8 cellular contexts compared by ENCODE assay signal in the genomic region with DNA sequence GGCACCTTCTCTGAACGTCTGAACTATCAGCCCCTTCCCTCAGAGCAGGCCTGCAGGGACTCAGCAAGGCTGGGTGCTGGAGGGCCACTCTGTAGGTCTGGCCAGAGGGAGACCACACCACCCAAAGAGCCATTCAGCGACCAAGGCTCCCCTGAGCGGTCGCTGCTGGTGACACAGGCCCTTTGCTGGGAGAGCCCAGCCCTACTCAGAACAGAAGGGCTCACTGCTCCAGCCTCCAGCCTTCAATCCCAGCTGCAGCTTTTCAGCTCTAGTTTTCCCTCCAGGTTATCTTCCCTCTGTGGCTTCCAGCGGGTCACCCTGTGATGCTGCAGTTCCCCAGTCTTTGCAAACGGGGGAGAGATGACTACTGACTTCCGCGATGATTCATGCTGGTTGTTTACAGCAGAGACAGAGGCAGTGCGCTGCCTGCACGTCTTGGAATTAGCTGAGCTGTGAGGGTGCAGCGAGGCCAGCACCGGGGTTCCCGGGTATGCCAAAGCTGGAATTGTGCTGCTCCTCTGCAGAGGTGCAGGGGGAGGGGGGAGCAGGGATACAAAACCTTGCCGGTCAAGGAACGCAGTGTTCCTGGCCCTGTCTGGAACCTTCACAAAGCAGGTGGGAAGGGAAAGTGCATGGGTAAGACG.
DNase-seq lines count a peak whose midpoint lies in the region; ATAC-seq, FAIRE-seq and TF ChIP-seq lines count a peak whose summit lies in the region.

No MANE protein-coding gene starts in this region.

- no peak overlapping the region for H2BK20ac ChIP-seq in H9 (ENCODE audit: low read depth, low read length, poor library complexity, severe bottlenecking)

- no TSS peak for BruUV-seq in K562 (replicated peaks; lab: Mats Ljungman, UMichigan)

- DNase-seq in H9 (peak; percentile 59), SHP77 (lab: John Stamatoyannopoulos, UW) (peak; percentile 68 to 70), K562 (ENCODE audit: extremely low read depth in 1 of 4, low spot score in 3 of 4) (peak; percentile 64 to 93 (median 80)), kidney epithelial cell (ENCODE audit: low read depth) (peak; percentile 34), GM19239 (ENCODE audit: insufficient read length, low spot score) (no peak), G401 (ENCODE audit: low spot score) (no peak)
- DNase-seq in stimulated activated CD4-positive, alpha-beta T cell treated with anti-CD3 and anti-CD28 coated beads, Interleukin-12 subunit alpha, Interleukin-12 subunit beta, amount 100 ng/mL, for 4 hours = peak; percentile 25

- H2BK12ac ChIP-seq in H9 (ENCODE audit: insufficient read length, low read depth, low read length) = no peak overlapping the region

- H3K27ac ChIP-seq in H9 (ENCODE audit: insufficient read length, low read depth, low read length) = no peak overlapping the region
- peak overlapping the region; percentile 74; the same call in 2 of the 3 replicates for H3K27ac ChIP-seq in K562 (ENCODE audit: extremely low read depth, low read depth, low read length)

- H3K4ac ChIP-seq in H9 (ENCODE audit: low read depth, low read length) = no peak overlapping the region

- no peak overlapping the region for H3K18ac ChIP-seq in H9 (ENCODE audit: insufficient read length, low read depth, low read length)

- WGBS in H9 (ENCODE audit: extremely low coverage, insufficient read length, low lambda C conversion rate) = no CpG with 5 or more reads among the region's 16 CpGs
- WGBS in K562 (ENCODE audit: insufficient coverage, low coverage, missing lambda C conversion rate) = 9% methylated on average over 16 of the region's 16 CpGs

- H3K9me3 Mint-ChIP-seq in H9 = peaks cover 2 to 5% of the 10 kb centered on the region in 2 experiments; a peak in 3 of 5 replicates

- H4K91ac ChIP-seq in H9 (ENCODE audit: insufficient read length, low read depth, low read length) = no peak overlapping the region

- peaks cover 29 to 31% of the 10 kb centered on the region in 2 experiments for H3K4me1 Mint-ChIP-seq in H9

- FAIRE-seq in K562 (lab: Jason Lieb, UNC) (peak; percentile 99), GM19239 (lab: Jason Lieb, UNC) (no peak)

- no peak overlapping the region for H2BK5ac ChIP-seq in H9 (ENCODE audit: insufficient read length, low read length)

- no peak overlapping the region for H2BK15ac ChIP-seq in H9 (ENCODE audit: low read depth, low read length)

- H4K5ac ChIP-seq in H9 (ENCODE audit: insufficient read length, low read depth, low read length) = no peak overlapping the region

- CTCF ChIA-PET in K562 (lab: Yijun Ruan, JAX; ENCODE audit: low intra/inter-chr PET ratio) = no interaction called here

- no peak overlapping the region for H3K56ac ChIP-seq in H9 (ENCODE audit: insufficient read length, low read depth, low read length)

- H3K27me3 Mint-ChIP-seq in H9 (ENCODE audit: low read depth) = peaks cover 2% of the 10 kb centered on the region

- H3K36me3 ChIP-seq in K562 (ENCODE audit: control insufficient read depth, insufficient read depth, low read length) (no peaks in the 10 kb centered on the region), kidney epithelial cell (ENCODE audit: control insufficient read depth, insufficient read depth, low read length) (no peaks in the 10 kb centered on the region)

- H4K20me1 ChIP-seq in H9 (ENCODE audit: control insufficient read depth, insufficient read depth, insufficient read length) (no peaks in the 10 kb centered on the region), K562 (replicated peaks; ENCODE audit: control insufficient read depth, insufficient read depth, low read length) (no peaks in the 10 kb centered on the region)

- no peaks in the 10 kb centered on the region; a peak in 1 of 7 replicates for H3K36me3 Mint-ChIP-seq in H9 (ENCODE audit: insufficient read depth in 1 of 3, low read depth in 3 of 3)

- TF ChIP-seq EP300 in K562 (IDR thresholded peaks at IDR 0.05; ENCODE audit: low read length) = peak; percentile 85

- H2AFZ ChIP-seq in H9 (ENCODE audit: low read length) = no peak overlapping the region
- H2AFZ ChIP-seq in K562 (ENCODE audit: low read depth, low read length) = peak overlapping the region; percentile 92

- peak overlapping the region in 1 of 3 experiments; percentile 51; a peak in 4 of 7 replicates for H3K27ac Mint-ChIP-seq in H9

- no peaks in the 10 kb centered on the region for H3K79me1 ChIP-seq in H9 (ENCODE audit: insufficient read depth, low read depth, low read length, poor library complexity, severe bottlenecking)

- H2BK120ac ChIP-seq in H9 (ENCODE audit: low read depth, low read length, poor library complexity, severe bottlenecking) = no peak overlapping the region

- H3K9me1 ChIP-seq in K562 (ENCODE audit: control insufficient read depth, insufficient read depth, low read length) = no peaks in the 10 kb centered on the region

- intact Hi-C loops in K562 (cut with micrococcal nuclease) = loop anchor here (5.0 to 10.0 kb wide), 2 partner anchors 73 to 195 kb away; no protein-coding TSS in a partner anchor

- H3K27me3 ChIP-seq in H9 (ENCODE audit: insufficient read depth, low read length) (no peaks in the 10 kb centered on the region), K562 (ENCODE audit: control insufficient read depth in 2 of 2, insufficient read depth in 2 of 2, low read length in 2 of 2) (no peaks in the 10 kb centered on the region), kidney epithelial cell (ENCODE audit: control insufficient read depth, insufficient read depth, low read length) (no peaks in the 10 kb centered on the region)

- no peak overlapping the region for H2AK5ac ChIP-seq in H9 (ENCODE audit: insufficient read length, low read length)

- H3K14ac ChIP-seq in H9 (ENCODE audit: insufficient read depth, low read length) = peak overlapping the region; percentile 44

- H3K4me3 ChIP-seq in K562 (no peak overlapping the region), kidney epithelial cell (ENCODE audit: low read depth, low read length) (no peak overlapping the region)

- 0 out of 5 replicates have a peak overlapping the region, but pooled peaks of 1 of the 2 experiments have one; percentile 29 for H3K4me3 Mint-ChIP-seq in H9

- H3K4me1 ChIP-seq in H9 (ENCODE audit: insufficient read depth, low read length) (no peaks in the 10 kb centered on the region), K562 (replicated peaks in 1 of 2; ENCODE audit: control insufficient read depth in 2 of 2, insufficient read depth in 2 of 2, low read length in 2 of 2) (peaks cover 37 to 38% of the 10 kb centered on the region in 2 experiments)

- no peak overlapping the region for H3K4me2 ChIP-seq in H9 (ENCODE audit: insufficient read depth, insufficient read length, low read length)
- H3K4me2 ChIP-seq in K562 (ENCODE audit: insufficient read depth, low read length) = peak overlapping the region; percentile 67

- TF ChIP-seq CTCF in H9 (conservative IDR thresholded peaks at IDR 0.05) (no peak), K562 (IDR thresholded peaks at IDR 0.05 in 2 of 3, conservative IDR thresholded peaks at IDR 0.05 in 1 of 3; ENCODE audit: insufficient read depth in 2 of 3, low read depth in 1 of 3, low read length in 3 of 3) (peak; percentile 30 to 49 (median 33); a peak in 4 of 6 replicates), kidney epithelial cell (IDR thresholded peaks at IDR 0.05; ENCODE audit: insufficient read depth, low read length, poor library complexity, severe bottlenecking) (no peak)

- no peak overlapping the region for H3T11ph ChIP-seq in H9 (ENCODE audit: low read length)

- H3K79me2 ChIP-seq in H9 (ENCODE audit: insufficient read depth, low read length) (no peaks in the 10 kb centered on the region), K562 (ENCODE audit: control insufficient read depth, insufficient read depth, low read length) (no peaks in the 10 kb centered on the region)

- no peaks in the 10 kb centered on the region for H3K9me3 ChIP-seq in H9 (ENCODE audit: control insufficient read depth, low read depth, low read length)
- H3K9me3 ChIP-seq in K562 (replicated peaks; ENCODE audit: control insufficient read depth, insufficient read depth, low read depth, low read length) = no peaks in the 10 kb centered on the region

- in situ Hi-C loops in K562 (cut with MboI) = no loop called here
- in situ Hi-C loops in G401 (cut with HindIII; ENCODE audit: low sequenced_read_pairs) = no loop called here

- H3K9ac ChIP-seq in H9 (ENCODE audit: extremely low read depth, insufficient read length, low read length) (no peak overlapping the region), K562 (ENCODE audit: insufficient read depth in 1 of 2, low read depth in 2 of 2, low read length in 2 of 2) (peak overlapping the region; percentile 57 to 72)

- no peak overlapping the region for H3K23ac ChIP-seq in H9 (ENCODE audit: insufficient read length, low read depth, low read length)

- TF ChIP-seq POLR2A in K562 (conservative IDR thresholded peaks at IDR 0.05) = peak; percentile 49
- TF ChIP-seq POLR2A in GM18505 (IDR thresholded peaks at IDR 0.05; ENCODE audit: borderline replicate concordance, extremely low read depth, insufficient read depth, insufficient read length) = no peak

- ATAC-seq in K562 (peak; percentile 95), GM18505 (IDR thresholded peaks at IDR 0.05; ENCODE audit: unreplicated experiment) (no peak)

- H3K23me2 ChIP-seq in H9 (ENCODE audit: insufficient read length, low read depth, low read length, poor library complexity, severe bottlenecking) = no peaks in the 10 kb centered on the region

- POLR2A ChIA-PET in K562 (lab: Yijun Ruan, JAX) = interaction anchor here (0.5 to 1.7 kb wide), 10 partner anchors 9 to 838 kb away, joined by 3 to 12 read pairs (median 4); no protein-coding TSS in a partner anchor

- TF ChIP-seq RAD21 in K562 (CRISPR knock-in tag; conservative IDR thresholded peaks at IDR 0.05 in 1 of 2, IDR thresholded peaks at IDR 0.05 in 1 of 2) = peak in 1 of 2 experiments; percentile 44; a peak in 3 of 4 replicates

- no peak overlapping the region for H4K8ac ChIP-seq in H9 (replicated peaks; ENCODE audit: insufficient read length, low read depth, low read length)

TF ChIP-seq in K562, 482 proteins besides CTCF, POLR2A, EP300 and RAD21 (continues in another document):
- TF ChIP-seq TBL1XR1 (IDR thresholded peaks at IDR 0.05; ENCODE audit: low read length in 2 of 2) (peak in 1 of 2 experiments; percentile 74; a peak in 2 of 4 replicates), KDM1A (IDR thresholded peaks at IDR 0.05) (peak; percentile 79 to 91), FOXJ3 (CRISPR knock-in tag; IDR thresholded peaks at IDR 0.05) (no peak), JUN (IDR thresholded peaks at IDR 0.05; ENCODE audit: borderline replicate concordance, low read depth, low read length) (peak; percentile 99), JUN (CRISPR knock-in tag; IDR thresholded peaks at IDR 0.05; ENCODE audit: borderline replicate concordance) (no peak), NBN (IDR thresholded peaks at IDR 0.05; ENCODE audit: low read depth) (peak; percentile 88), ZNF717 (CRISPR knock-in tag; IDR thresholded peaks at IDR 0.05) (no peak), ARNT (IDR thresholded peaks at IDR 0.05) (0 out of 4 replicates have a peak, but pooled peaks of 1 of the 2 experiments have one; percentile 67), NR2C1 (IDR thresholded peaks at IDR 0.05) (no peak), NR2C1 (tag; IDR thresholded peaks at IDR 0.05) (peak; percentile 63), FOXK2 (conservative IDR thresholded peaks at IDR 0.05 in 1 of 2, IDR thresholded peaks at IDR 0.05 in 1 of 2; ENCODE audit: low read depth in 2 of 2) (peak; percentile 98 to 99), SUPT5H (IDR thresholded peaks at IDR 0.05) (0 out of 2 replicates have a peak, but pooled peaks have one; percentile 21)

Comparison
In these comparisons a context has a peak if more than half of its experiments do, and no peak if none do; other contexts are left out.
1. DNase-seq: peak in H9 (single experiment), SHP77 (2 of 2), K562 (4 of 4), kidney epithelial cell (single experiment) and stimulated activated CD4-positive, alpha-beta T cell treated with anti-CD3 and anti-CD28 coated beads, Interleukin-12 subunit alpha, Interleukin-12 subunit beta, amount 100 ng/mL, for 4 hours (single experiment); none in GM19239 (single experiment) and G401 (single experiment).
2. CTCF ChIP-seq: peak in K562 (3 of 3); none in H9 (single experiment) and kidney epithelial cell (single experiment).